ENCODE assay signal across 1 cellular context in genomic region chr19:5425260-5425659, GRCh38.
TF ChIP-seq lines count a peak whose summit lies in the region.

No MANE protein-coding gene starts in this region.

TF ChIP-seq in H1, 55 proteins besides CTCF, POLR2A, EP300 and RAD21:
- TF ChIP-seq YY1 (IDR thresholded peaks at IDR 0.05; ENCODE audit: low read depth, low read length) (no peak), NANOG (IDR thresholded peaks at IDR 0.05; ENCODE audit: insufficient read depth, low read depth, low read length, poor library complexity, severe bottlenecking) (no peak), KDM1A (IDR thresholded peaks at IDR 0.05; ENCODE audit: borderline replicate concordance, low read length) (peak; percentile 20; the same call in 1 of the 2 replicates)
TF ChIP-seq in H1: peak in this region for 1.
